Comparison of ENCODE assay signal across 28 cellular contexts in genomic region chr11:33946930-33947329, GRCh38.
"Had no signal": no experiment of that assay in that cellular context is flagged by ENCODE, and none has a peak within 500 bp of the region (broad histone marks: within the 10 kb centered on the region; RNA-seq: fewer than 3 reads in every experiment).

No MANE protein-coding gene starts in this region.

- H3K4me3 ChIP-seq: stomach, suprapubic skin, testis, thoracic aorta, thyroid gland, tibial artery, tibial nerve, transverse colon, upper lobe of left lung, upper lobe of right lung, uterus, vagina had no signal

- ATAC-seq: stimulated activated effector memory CD8-positive, alpha-beta T cell treated with anti-CD3 and anti-CD28 coated beads, Interleukin-12 subunit alpha, Interleukin-12 subunit beta, amount 100 ng/mL, for 72 hours; stimulated activated naive B cell treated with anti-CD40 and anti-IgM and Interleukin-4, amounts not matched to agents 10 μg/mL and 1 μg/mL and 100 μg/mL, for 72 hours; stimulated activated naive CD8-positive, alpha-beta T cell treated with anti-CD3 and anti-CD28 coated beads, Interleukin-15, amount 100 ng/mL, for 72 hours; stimulated activated naive CD8-positive, alpha-beta T cell treated with anti-CD3 and anti-CD28 coated beads, Interleukin-15, Interleukin-2, amounts not matched to agents 100 U/mL and 50 U/mL, for 24 hours; upper lobe of right lung had no signal

- H3K27ac ChIP-seq: stomach, suprapubic skin, testis, thoracic aorta, thyroid gland, tibial artery, tibial nerve, transverse colon, upper lobe of left lung, upper lobe of right lung, uterus, vagina had no signal

- DNase-seq: stimulated activated CD4-positive, alpha-beta T cell treated with anti-CD3 and anti-CD28 coated beads, Interleukin-2, amount 100 ng/mL, for 24 hours; stimulated activated CD4-positive, alpha-beta T cell treated with anti-CD3 and anti-CD28 coated beads, Interleukin-2, amount 100 ng/mL, for 48 hours; stimulated activated CD4-positive, alpha-beta T cell treated with anti-CD3 and anti-CD28 coated beads, Interleukin-4, amount 100 ng/mL, for 1 hour; stimulated activated CD4-positive, alpha-beta T cell treated with anti-CD3 and anti-CD28 coated beads, Interleukin-4, amount 100 ng/mL, for 24 hours; stimulated activated CD4-positive, alpha-beta T cell treated with anti-CD3 and anti-CD28 coated beads, Interleukin-4, amount 100 ng/mL, for 4 hours; stimulated activated CD8-positive, alpha-beta memory T cell treated with anti-CD3 and anti-CD28 coated beads, Interleukin-4, amount 100 ng/mL, for 48 hours; stimulated activated naive B cell treated with anti-CD40 and anti-IgM and Interleukin-4, amounts not matched to agents 10 μg/mL and 1 μg/mL and 100 μg/mL, for 72 hours; stimulated activated naive CD4-positive, alpha-beta T cell; stimulated activated naive CD8-positive, alpha-beta T cell treated with anti-CD3 and anti-CD28 coated beads, Interleukin-15, amount 100 ng/mL, for 72 hours; stimulated activated naive CD8-positive, alpha-beta T cell treated with anti-CD3 and anti-CD28 coated beads, Interleukin-15, Interleukin-2, amounts not matched to agents 100 U/mL and 50 U/mL, for 24 hours; stomach; substantia nigra; testis; thyroid gland; tibial artery; transverse colon; trophoblast cell; upper lobe of left lung; upper lobe of right lung; uterus had no signal

- H3K36me3 ChIP-seq: stomach, suprapubic skin, thoracic aorta, thyroid gland, tibial artery, tibial nerve, transverse colon, upper lobe of left lung, upper lobe of right lung, uterus, vagina had no signal

- H3K4me3 Mint-ChIP-seq: stimulated activated effector memory CD8-positive, alpha-beta T cell treated with anti-CD3 and anti-CD28 coated beads, Interleukin-12 subunit alpha, Interleukin-12 subunit beta, amount 100 ng/mL, for 72 hours; stimulated activated naive B cell treated with anti-CD40 and anti-IgM and Interleukin-4, amounts not matched to agents 10 μg/mL and 1 μg/mL and 100 μg/mL, for 72 hours; stimulated activated naive CD8-positive, alpha-beta T cell treated with anti-CD3 and anti-CD28 coated beads, Interleukin-15, amount 100 ng/mL, for 72 hours; stimulated activated naive CD8-positive, alpha-beta T cell treated with anti-CD3 and anti-CD28 coated beads, Interleukin-15, Interleukin-2, amounts not matched to agents 100 ng/mL and 50 ng/mL, for 24 hours; type B pancreatic cell had no signal

- H3K36me3 Mint-ChIP-seq: stimulated activated effector memory CD8-positive, alpha-beta T cell treated with anti-CD3 and anti-CD28 coated beads, Interleukin-12 subunit alpha, Interleukin-12 subunit beta, amount 100 ng/mL, for 72 hours; stimulated activated naive B cell treated with anti-CD40 and anti-IgM and Interleukin-4, amounts not matched to agents 10 μg/mL and 1 μg/mL and 100 μg/mL, for 72 hours; type B pancreatic cell had no signal

- H3K4me1 ChIP-seq: testis, upper lobe of right lung, uterus had no signal

- H3K27me3 ChIP-seq: stomach, suprapubic skin, testis, thyroid gland, tibial artery, tibial nerve, transverse colon, upper lobe of left lung, upper lobe of right lung, uterus, vagina had no signal

- H3K9me3 ChIP-seq: stomach, suprapubic skin, testis, thoracic aorta, thyroid gland, tibial artery, tibial nerve, transverse colon, upper lobe of left lung, upper lobe of right lung, uterus, vagina had no signal

- H3K27me3 Mint-ChIP-seq: stimulated activated naive B cell treated with anti-CD40 and anti-IgM and Interleukin-4, amounts not matched to agents 10 μg/mL and 1 μg/mL and 100 μg/mL, for 72 hours; type B pancreatic cell had no signal

- H3K27ac Mint-ChIP-seq: stimulated activated effector memory CD8-positive, alpha-beta T cell treated with anti-CD3 and anti-CD28 coated beads, Interleukin-12 subunit alpha, Interleukin-12 subunit beta, amount 100 ng/mL, for 72 hours; stimulated activated naive CD8-positive, alpha-beta T cell treated with anti-CD3 and anti-CD28 coated beads, Interleukin-15, amount 100 ng/mL, for 72 hours; stimulated activated naive CD8-positive, alpha-beta T cell treated with anti-CD3 and anti-CD28 coated beads, Interleukin-15, Interleukin-2, amounts not matched to agents 100 ng/mL and 50 ng/mL, for 24 hours; type B pancreatic cell had no signal

- H3K9me3 Mint-ChIP-seq: stimulated activated effector memory CD8-positive, alpha-beta T cell treated with anti-CD3 and anti-CD28 coated beads, Interleukin-12 subunit alpha, Interleukin-12 subunit beta, amount 100 ng/mL, for 72 hours; stimulated activated naive B cell treated with anti-CD40 and anti-IgM and Interleukin-4, amounts not matched to agents 10 μg/mL and 1 μg/mL and 100 μg/mL, for 72 hours; stimulated activated naive CD8-positive, alpha-beta T cell treated with anti-CD3 and anti-CD28 coated beads, Interleukin-15, amount 100 ng/mL, for 72 hours; stimulated activated naive CD8-positive, alpha-beta T cell treated with anti-CD3 and anti-CD28 coated beads, Interleukin-15, Interleukin-2, amounts not matched to agents 100 ng/mL and 50 ng/mL, for 24 hours; type B pancreatic cell had no signal

- H3K4me1 Mint-ChIP-seq: stimulated activated effector memory CD8-positive, alpha-beta T cell treated with anti-CD3 and anti-CD28 coated beads, Interleukin-12 subunit alpha, Interleukin-12 subunit beta, amount 100 ng/mL, for 72 hours; stimulated activated naive CD8-positive, alpha-beta T cell treated with anti-CD3 and anti-CD28 coated beads, Interleukin-15, amount 100 ng/mL, for 72 hours had no signal

- FAIRE-seq: urothelium cell line had no signal
